Comparison of ENCODE assay signal across 27 cellular contexts in the genomic region with DNA sequence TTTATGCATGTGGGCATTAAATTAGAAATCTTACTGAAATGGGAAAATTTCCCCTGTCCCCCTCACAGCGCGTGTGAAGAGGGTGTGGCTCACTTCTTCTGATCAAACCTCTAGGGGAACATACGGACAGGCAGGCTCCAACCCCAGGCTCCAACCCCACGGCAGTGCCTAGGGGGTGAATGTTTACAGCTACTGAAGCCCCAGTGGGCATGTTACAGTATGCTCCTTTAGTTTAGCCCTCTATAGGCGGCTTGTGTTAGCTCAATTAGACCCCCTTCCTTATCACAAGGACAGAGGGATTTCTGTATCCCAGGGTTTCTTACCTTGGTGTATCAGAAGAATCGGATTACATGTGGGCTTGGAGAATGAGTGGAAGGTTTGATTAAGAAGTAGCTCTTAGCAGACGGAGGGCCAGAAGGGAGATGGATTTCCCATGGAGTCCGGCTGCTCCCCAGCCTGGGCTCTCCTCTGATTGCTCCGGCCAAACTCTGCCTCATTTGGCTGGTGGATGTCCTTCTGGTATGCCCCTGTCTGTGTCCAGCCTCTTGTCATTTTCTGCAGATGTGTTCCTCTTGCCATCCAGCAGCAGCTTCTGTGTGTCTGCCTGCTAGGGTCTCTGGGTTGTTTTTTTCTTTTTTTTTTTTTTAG.
DNase-seq lines count a peak whose midpoint lies in the region; ATAC-seq, FAIRE-seq and TF ChIP-seq lines count a peak whose summit lies in the region.
"Had no signal": no experiment of that assay in that cellular context is flagged by ENCODE, and none has a peak within 500 bp of the region (broad histone marks: within the 10 kb centered on the region; RNA-seq: fewer than 3 reads in every experiment).

No MANE protein-coding gene starts in this region.

- no peak overlapping the region for H2BK12ac ChIP-seq in H1 (ENCODE audit: low read depth, low read length)

- H3K4me3 Mint-ChIP-seq in GM23338: no peak overlapping the region
- H3K4me3 Mint-ChIP-seq: activated CD4-positive, alpha-beta T cell treated with anti-CD3 and anti-CD28 coated beads for 36 hours; activated CD8-positive, alpha-beta T cell treated with anti-CD3 and anti-CD28 coated beads, Interleukin-2, amount 10 ng/mL, durations not matched to agents 7 days and 5 days; activated T-helper 17 cell treated with anti-CD3 and anti-CD28 coated beads, Interleukin-2, amount 50 U/mL, for 72 hours; natural killer cell; T-helper 2 cell treated with Interferon-gamma antibody and Interleukin-4, amounts not matched to agents 5 μg/mL and 100 μg/mL, for 36 hours had no signal

- H3K4me2 ChIP-seq in GM23338 (no peak overlapping the region), H1 (ENCODE audit: insufficient read depth in 1 of 2, low read depth in 2 of 2, low read length in 2 of 2) (no peak overlapping the region; a peak in 1 of 4 replicates)
- H3K4me2 ChIP-seq: BLaER1 had no signal

- H3K23me2 ChIP-seq in H1 (ENCODE audit: low read depth, low read length): no peaks in the 10 kb centered on the region

- POLR2A ChIA-PET in H1 (lab: Charles Lee; ENCODE audit: partially characterized antibody): interaction anchor here (1.4 kb wide), 1 partner anchor 167 kb away, joined by 3 read pairs; no protein-coding TSS in a partner anchor

- H3K9me3 Mint-ChIP-seq in GM23338: no peaks in the 10 kb centered on the region
- H3K9me3 Mint-ChIP-seq: activated T-helper 17 cell treated with anti-CD3 and anti-CD28 coated beads, Interleukin-2, amount 50 U/mL, for 72 hours; T-helper 2 cell treated with Interferon-gamma antibody and Interleukin-4, amounts not matched to agents 5 μg/mL and 100 μg/mL, for 36 hours had no signal

- no peak overlapping the region for H3K56ac ChIP-seq in H1 (replicated peaks; ENCODE audit: insufficient read length, low read depth, low read length)

- H3K27ac ChIP-seq in GM23338 (ENCODE audit: low read depth): no peak overlapping the region
- H3K27ac ChIP-seq in H1 (ENCODE audit: low read depth, low read length): no peak overlapping the region
- H3K27ac ChIP-seq in substantia nigra (ENCODE audit: low read depth, low read length, poor library complexity, severe bottlenecking): peak overlapping the region; percentile 17
- H3K27ac ChIP-seq: BLaER1, body of pancreas, lower lobe of right lung, tibial nerve had no signal

- H2AFZ ChIP-seq in GM23338 (no peak overlapping the region), H1 (ENCODE audit: low read length) (no peak overlapping the region)

- H3K9me3 ChIP-seq in H1 (ENCODE audit: insufficient read depth in 2 of 2, low read depth in 1 of 2, low read length in 1 of 2): no peaks in the 10 kb centered on the region
- H3K9me3 ChIP-seq: BLaER1, body of pancreas, lower lobe of right lung, tibial nerve had no signal

- no peak overlapping the region for H3K14ac ChIP-seq in H1 (ENCODE audit: insufficient read length)

- no peak overlapping the region for H3K23ac ChIP-seq in H1 (ENCODE audit: insufficient read length)

- H3K4me3 ChIP-seq in GM23338: no peak overlapping the region
- no peak overlapping the region for H3K4me3 ChIP-seq in H1 (ENCODE audit: extremely low read depth in 1 of 4, insufficient read depth in 2 of 4, low read depth in 3 of 4, low read length in 4 of 4)
- H3K4me3 ChIP-seq: BLaER1, body of pancreas, dorsolateral prefrontal cortex, lower lobe of right lung, tibial nerve had no signal

- H3K79me2 ChIP-seq in GM23338 (replicated peaks; ENCODE audit: insufficient read depth) (no peaks in the 10 kb centered on the region), H1 (ENCODE audit: control insufficient read depth in 1 of 2, insufficient read depth in 2 of 2, low read length in 2 of 2) (no peaks in the 10 kb centered on the region)

- no peak overlapping the region for H2AK5ac ChIP-seq in H1 (ENCODE audit: low read depth, low read length)

- H3K36me3 ChIP-seq in GM23338 (ENCODE audit: insufficient read depth) (no peaks in the 10 kb centered on the region), H1 (ENCODE audit: control insufficient read depth in 2 of 4, insufficient read depth in 4 of 4, low read length in 3 of 4) (no peaks in the 10 kb centered on the region)
- H3K36me3 ChIP-seq: BLaER1, lower lobe of right lung, tibial nerve had no signal

- H4K20me1 ChIP-seq in GM23338 (replicated peaks; ENCODE audit: insufficient read depth) (no peaks in the 10 kb centered on the region), H1 (replicated peaks in 1 of 2; ENCODE audit: control insufficient read depth in 1 of 2, insufficient read depth in 2 of 2, low read length in 2 of 2) (no peaks in the 10 kb centered on the region)
- H4K20me1 ChIP-seq: BLaER1 had no signal

- H3K36me3 Mint-ChIP-seq in GM23338 (ENCODE audit: low read depth): no peaks in the 10 kb centered on the region
- H3K36me3 Mint-ChIP-seq: natural killer cell had no signal

- H2BK20ac ChIP-seq in H1 (ENCODE audit: low read length): no peak overlapping the region

- DNase-seq in GM23338 (ENCODE audit: low spot score) (peak; percentile 61), NCI-H69 (lab: John Stamatoyannopoulos, UW) (peak; percentile 60), H1 (ENCODE audit: low read depth in 1 of 2, low spot score in 2 of 2) (peak in 1 of 2 experiments; percentile 49), substantia nigra (lab: John Stamatoyannopoulos, UW) (peak in 1 of 49 donors; percentile 9), KBM-7 (no peak), globus pallidus (ENCODE audit: low spot score) (no peak), NCI-H510A treated with DMSO at 0.1 percent for 48 hours (lab: John Stamatoyannopoulos, UW) (no peak)
- DNase-seq: activated CD4-positive, alpha-beta T cell treated with anti-CD3 and anti-CD28 coated beads for 36 hours; activated CD8-positive, alpha-beta T cell treated with anti-CD3 and anti-CD28 coated beads, Interleukin-2, amount 10 ng/mL, durations not matched to agents 7 days and 5 days; activated naive CD4-positive, alpha-beta T cell treated with anti-CD3 and anti-CD28 coated beads, Interleukin-2, amount 50 U/mL, for 16 hours; body of pancreas; DMS79 treated with DMSO at 0.1 percent for 48 hours; IMR-90; lower lobe of right lung; natural killer cell; NCI-H1694 treated with DMSO at 0.1 percent for 48 hours; NCI-H526; Right ventricle myocardium superior; stimulated activated CD4-positive, alpha-beta T cell treated with anti-CD3 and anti-CD28 coated beads, Interleukin-4, amount 100 ng/mL, for 24 hours had no signal

- H3F3A ChIP-seq in GM23338 (replicated peaks; ENCODE audit: low read depth): no peaks in the 10 kb centered on the region

- H2BK5ac ChIP-seq in H1 (ENCODE audit: low read depth, low read length): no peak overlapping the region

- H3K9me2 ChIP-seq in GM23338 (ENCODE audit: insufficient read depth): no peaks in the 10 kb centered on the region

- H3K4ac ChIP-seq in H1 (replicated peaks; ENCODE audit: insufficient read length, low read depth, low read length): no peak overlapping the region

- no peak for FAIRE-seq in H1 (lab: Jason Lieb, UNC)
- FAIRE-seq: frontal cortex, GM19239 had no signal

- H4K8ac ChIP-seq in H1 (ENCODE audit: extremely low read depth, insufficient read depth, low read length): no peak overlapping the region

- H3K4me1 ChIP-seq in GM23338 (ENCODE audit: insufficient read depth): 0 out of 2 replicates have a peak, but pooled peaks cover 7% of the 10 kb centered on the region
- peaks cover 0 to 7% (median 1%) of the 10 kb centered on the region in 4 experiments; a peak in 2 of 7 replicates for H3K4me1 ChIP-seq in H1 (replicated peaks in 1 of 4; ENCODE audit: control insufficient read depth in 3 of 4, insufficient read depth in 4 of 4, low read length in 3 of 4)
- H3K4me1 ChIP-seq: BLaER1, body of pancreas, lower lobe of right lung, tibial nerve had no signal

- TF ChIP-seq POLR2A in H1 (IDR thresholded peaks at IDR 0.05; ENCODE audit: control extremely low read depth in 1 of 2, low read depth in 2 of 2, low read length in 2 of 2): no peak

- TF ChIP-seq EP300 in H1 (IDR thresholded peaks at IDR 0.05; ENCODE audit: borderline replicate concordance in 1 of 2, low read depth in 2 of 2, low read length in 2 of 2): no peak

- TF ChIP-seq RAD21 in H1 (IDR thresholded peaks at IDR 0.05 in 1 of 2, conservative IDR thresholded peaks at IDR 0.05 in 1 of 2; ENCODE audit: low read depth in 2 of 2, low read length in 2 of 2): peak in 1 of 2 experiments; percentile 30; a peak in 2 of 4 replicates

- in situ Hi-C loops in KBM-7 (cut with MboI; ENCODE audit: low pct_unique_long_range_greater_than_20kb, low sequenced_read_pairs): no loop called here

- ATAC-seq in GM23338: peak; percentile 99
- ATAC-seq: activated CD4-positive, alpha-beta T cell treated with anti-CD3 and anti-CD28 coated beads for 36 hours; activated CD8-positive, alpha-beta T cell treated with anti-CD3 and anti-CD28 coated beads, Interleukin-2, amount 10 ng/mL, durations not matched to agents 7 days and 5 days; activated T-helper 17 cell treated with anti-CD3 and anti-CD28 coated beads, Interleukin-2, amount 50 U/mL, for 72 hours; body of pancreas; lower lobe of right lung; natural killer cell; Panc1 had no signal

- H3K9ac ChIP-seq in H1 (replicated peaks in 1 of 4; ENCODE audit: extremely low read depth in 1 of 4, low read depth in 3 of 4, low read length in 3 of 4): no peak overlapping the region
- H3K9ac ChIP-seq: BLaER1 had no signal

- no peak overlapping the region for H4K5ac ChIP-seq in H1 (ENCODE audit: insufficient read length, low read depth, low read length)

- no peak overlapping the region for H4K91ac ChIP-seq in H1 (replicated peaks; ENCODE audit: insufficient read length, low read length)

- H3K27ac Mint-ChIP-seq in GM23338: 0 out of 2 replicates have a peak overlapping the region, but pooled peaks have one; percentile 27
- H3K27ac Mint-ChIP-seq: activated CD4-positive, alpha-beta T cell treated with anti-CD3 and anti-CD28 coated beads for 36 hours; activated CD8-positive, alpha-beta T cell treated with anti-CD3 and anti-CD28 coated beads, Interleukin-2, amount 10 ng/mL, durations not matched to agents 7 days and 5 days; activated T-helper 17 cell treated with anti-CD3 and anti-CD28 coated beads, Interleukin-2, amount 50 U/mL, for 72 hours; natural killer cell; T-helper 2 cell treated with Interferon-gamma antibody and Interleukin-4, amounts not matched to agents 5 μg/mL and 100 μg/mL, for 36 hours had no signal

- H3K79me1 ChIP-seq in H1 (ENCODE audit: low read depth, low read length): no peaks in the 10 kb centered on the region

- peaks cover 7% of the 10 kb centered on the region; the same call in 2 of the 3 replicates for H3K4me1 Mint-ChIP-seq in GM23338
- H3K4me1 Mint-ChIP-seq: activated CD4-positive, alpha-beta T cell treated with anti-CD3 and anti-CD28 coated beads for 36 hours; activated T-helper 17 cell treated with anti-CD3 and anti-CD28 coated beads, Interleukin-2, amount 50 U/mL, for 72 hours; natural killer cell had no signal

- H3K27me3 ChIP-seq in GM23338 (ENCODE audit: insufficient read depth) (no peaks in the 10 kb centered on the region), H1 (replicated peaks in 1 of 4; ENCODE audit: control insufficient read depth in 3 of 4, extremely low read depth in 1 of 4, insufficient read depth in 3 of 4, low read length in 3 of 4) (no peaks in the 10 kb centered on the region)
- H3K27me3 ChIP-seq: BLaER1, body of pancreas, dorsolateral prefrontal cortex, tibial nerve had no signal

- H2BK120ac ChIP-seq in H1 (replicated peaks; ENCODE audit: low read depth, low read length): no peak overlapping the region

- no peak overlapping the region for H3K18ac ChIP-seq in H1 (ENCODE audit: extremely low read depth, low read length)

- 71% methylated on average over 9 of the region's 9 CpGs; no CpG with 5 or more reads in 1 of the 2 experiments for WGBS in H1 (ENCODE audit: extremely low coverage in 1 of 2, insufficient coverage in 1 of 2, insufficient read length in 1 of 2, insufficient replicate concordance in 2 of 2, low coverage in 1 of 2, low lambda C conversion rate in 2 of 2, missing lambda C conversion rate in 1 of 2), 2 experiments

- no peak overlapping the region for H2BK15ac ChIP-seq in H1 (ENCODE audit: low read length)

- CTCF ChIA-PET in H1 (lab: Charles Lee; ENCODE audit: partially characterized antibody): interaction anchor here (0.8 to 2.5 kb wide), 10 partner anchors 12 to 913 kb away, joined by 3 to 7 read pairs (median 4); partner anchors contain the start of gene TMTC2

- no peaks in the 10 kb centered on the region for H3K27me3 Mint-ChIP-seq in GM23338 (ENCODE audit: insufficient read depth, low read depth, poor library complexity)
- H3K27me3 Mint-ChIP-seq: activated CD4-positive, alpha-beta T cell treated with anti-CD3 and anti-CD28 coated beads for 36 hours; activated T-helper 17 cell treated with anti-CD3 and anti-CD28 coated beads, Interleukin-2, amount 50 U/mL, for 72 hours had no signal

- TF ChIP-seq CTCF in GM23338 (conservative IDR thresholded peaks at IDR 0.05; ENCODE audit: low read depth in 2 of 2) (peak; percentile 9 to 41; a peak in 2 of 4 replicates), H1 (IDR thresholded peaks at IDR 0.05; ENCODE audit: control extremely low read depth in 1 of 3, insufficient read depth in 1 of 3, low read depth in 1 of 3, low read length in 3 of 3) (peak in 2 of 3 experiments; percentile 34 to 37; a peak in 2 of 4 replicates)

Comparison
In these comparisons a context has a peak if more than half of its experiments do, and no peak if none do; other contexts are left out.
1. DNase-seq: peak in GM23338 (single experiment) and NCI-H69 (single experiment); none in KBM-7 (single experiment), globus pallidus (single experiment) and NCI-H510A treated with DMSO at 0.1 percent for 48 hours (single experiment).